Comparison of ENCODE assay signal across 1 cellular context in genomic region chr20:22928679-22929078, GRCh38.
TF ChIP-seq lines count a peak whose summit lies in the region.

No MANE protein-coding gene starts in this region.

TF ChIP-seq in K562, 482 proteins besides CTCF, POLR2A, EP300 and RAD21 (continued from another document and continues in another):
- no peak for TF ChIP-seq MITF (IDR thresholded peaks at IDR 0.05)
- TF ChIP-seq ZBTB2 (IDR thresholded peaks at IDR 0.05), result no peak; the same call in 1 of the 2 replicates
- peak; percentile 81 for TF ChIP-seq DPF2 (IDR thresholded peaks at IDR 0.05)
- peak in 1 of 3 experiments; percentile 91; a peak in 2 of 6 replicates for TF ChIP-seq ZBTB11 (CRISPR knock-in tag; IDR thresholded peaks at IDR 0.05)
- no peak for TF ChIP-seq SAFB2 (IDR thresholded peaks at IDR 0.05; ENCODE audit: borderline replicate concordance, low read depth, low read length, severe bottlenecking)
- no peak for TF ChIP-seq ERF (CRISPR knock-in tag; IDR thresholded peaks at IDR 0.05)
- peak; percentile 37; the same call in 1 of the 2 replicates for TF ChIP-seq POLR2H (tag; IDR thresholded peaks at IDR 0.05; ENCODE audit: low read depth)
- no peak for TF ChIP-seq THRA (IDR thresholded peaks at IDR 0.05)
- no peak for TF ChIP-seq PHF8 (IDR thresholded peaks at IDR 0.05; ENCODE audit: borderline replicate concordance, low read length)
- no peak for TF ChIP-seq CBX1 (IDR thresholded peaks at IDR 0.05; ENCODE audit: low read depth)
- TF ChIP-seq MYC (IDR thresholded peaks at IDR 0.05; ENCODE audit: low read depth, low read length), result peak; percentile 58
- no peak for TF ChIP-seq MYC (CRISPR knock-in tag; IDR thresholded peaks at IDR 0.05; ENCODE audit: borderline replicate concordance, low read depth)
- peak; percentile 15; the same call in 1 of the 2 replicates for TF ChIP-seq GATAD2B (IDR thresholded peaks at IDR 0.05; ENCODE audit: borderline replicate concordance)
- TF ChIP-seq SIN3B (IDR thresholded peaks at IDR 0.05; ENCODE audit: low read depth), result no peak
- TF ChIP-seq MGA (IDR thresholded peaks at IDR 0.05), result peak; percentile 43
- peak; percentile 76 for TF ChIP-seq ARID1B (IDR thresholded peaks at IDR 0.05)
- TF ChIP-seq SMARCA4 (IDR thresholded peaks at IDR 0.05), result peak; percentile 75
- TF ChIP-seq MCM2 (IDR thresholded peaks at IDR 0.05; ENCODE audit: low read depth), result no peak
- no peak for TF ChIP-seq USF2 (CRISPR knock-in tag; IDR thresholded peaks at IDR 0.05)
- peak in 1 of 2 experiments; percentile 43; a peak in 1 of 4 replicates for TF ChIP-seq KDM1A (IDR thresholded peaks at IDR 0.05)
- no peak; the same call in 1 of the 2 replicates for TF ChIP-seq DMBX1 (CRISPR knock-in tag; IDR thresholded peaks at IDR 0.05; ENCODE audit: borderline replicate concordance)
- peak; percentile 66 for TF ChIP-seq CBFA2T3 (IDR thresholded peaks at IDR 0.05)
- peak; percentile 37; the same call in 1 of the 2 replicates for TF ChIP-seq SMAD4 (CRISPR knock-in tag; conservative IDR thresholded peaks at IDR 0.05)
- 0 out of 2 replicates have a peak, but pooled peaks have one; percentile 13 for TF ChIP-seq ARID3A (IDR thresholded peaks at IDR 0.05; ENCODE audit: borderline replicate concordance, low read depth, low read length)
- TF ChIP-seq EP400 (IDR thresholded peaks at IDR 0.05), result peak; percentile 43; the same call in 1 of the 2 replicates
- TF ChIP-seq L3MBTL2 (IDR thresholded peaks at IDR 0.05), result peak; percentile 45; the same call in 1 of the 2 replicates
- 0 out of 2 replicates have a peak, but pooled peaks have one; percentile 18 for TF ChIP-seq ZEB2 (IDR thresholded peaks at IDR 0.05)
- peak in 1 of 2 experiments; percentile 48; a peak in 1 of 4 replicates for TF ChIP-seq MAZ (CRISPR knock-in tag; conservative IDR thresholded peaks at IDR 0.05 in 1 of 2, IDR thresholded peaks at IDR 0.05 in 1 of 2)
- 0 out of 2 replicates have a peak, but pooled peaks have one; percentile 20 for TF ChIP-seq NCOA1 (IDR thresholded peaks at IDR 0.05; ENCODE audit: low read depth)
- TF ChIP-seq IRF1 (CRISPR knock-in tag; IDR thresholded peaks at IDR 0.05; ENCODE audit: borderline replicate concordance), result no peak
- peak; percentile 90 for TF ChIP-seq MEIS2 (IDR thresholded peaks at IDR 0.05; ENCODE audit: partially characterized antibody)
- 0 out of 2 replicates have a peak, but pooled peaks have one; percentile 24 for TF ChIP-seq GATA2 (CRISPR knock-in tag; IDR thresholded peaks at IDR 0.05)
- TF ChIP-seq HNRNPH1 (optimal IDR thresholded peaks at IDR 0.05; ENCODE audit: low read depth, low read length), result no peak
- peak; percentile 73 for TF ChIP-seq MYNN (IDR thresholded peaks at IDR 0.05)
- no peak for TF ChIP-seq MYNN (CRISPR knock-in tag; IDR thresholded peaks at IDR 0.05)
